ENCODE assay signal across 9 cellular contexts in the genomic region with DNA sequence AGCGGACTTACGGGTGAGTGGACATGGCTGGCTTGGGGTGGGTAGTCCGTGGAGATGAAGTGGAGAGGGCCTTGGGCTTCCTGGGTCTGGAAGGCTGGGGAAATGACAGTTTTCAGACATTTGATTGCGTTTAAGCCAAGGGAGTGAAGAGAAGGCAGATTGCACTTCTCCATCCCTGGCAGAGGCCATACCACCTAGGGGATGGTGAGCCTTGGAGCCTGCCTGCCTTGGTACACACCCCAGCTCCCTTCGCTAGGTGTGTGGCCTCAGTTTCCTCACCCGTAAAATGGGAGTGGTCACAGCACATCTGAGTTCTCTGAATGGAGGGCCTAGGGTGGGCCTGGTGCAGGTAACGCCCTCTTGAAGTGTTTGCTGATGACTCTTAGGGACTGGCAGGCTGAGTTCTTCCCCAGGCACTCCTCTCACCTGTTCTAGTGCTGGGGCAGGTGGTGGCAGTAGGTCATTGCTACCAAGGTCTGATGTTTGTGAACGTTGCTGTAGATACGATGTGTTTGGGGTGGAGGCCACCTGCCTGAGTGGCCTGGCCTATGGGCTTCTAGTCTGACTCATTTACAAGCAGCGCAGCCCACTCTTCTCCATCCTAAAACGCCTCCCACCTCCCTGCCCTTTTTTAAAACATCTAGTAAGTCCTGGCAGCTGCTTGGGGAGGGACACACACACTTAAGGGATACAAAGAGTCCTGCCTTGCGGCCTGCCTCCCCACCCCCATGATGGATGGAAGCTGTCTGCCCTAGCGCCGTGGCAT. TPM values are rescaled to one million over a fixed set of nuclear protein-coding genes. Genes with fewer than 3 reads are reported as not detected.
DNase-seq lines count a peak whose midpoint lies in the region; ATAC-seq, FAIRE-seq and TF ChIP-seq lines count a peak whose summit lies in the region.
"Had no signal": no experiment of that assay in that cellular context is flagged by ENCODE, and none has a peak within 500 bp of the region (broad histone marks: within the 10 kb centered on the region; RNA-seq: fewer than 3 reads in every experiment).

No MANE protein-coding gene starts in this region.

- peak overlapping the region; percentile 78 to 81 for H3K27ac ChIP-seq in prostate gland
- H3K27ac ChIP-seq: SJSA1 had no signal

- peak overlapping the region; percentile 95 to 96 for H3K27ac Mint-ChIP-seq in effector memory CD8-positive, alpha-beta T cell

- no peaks in the 10 kb centered on the region for H3K9me3 ChIP-seq in prostate gland
- H3K9me3 ChIP-seq: SJSA1 had no signal

- H3K36me3 Mint-ChIP-seq in effector memory CD8-positive, alpha-beta T cell (ENCODE audit: insufficient read depth), result peaks cover 94% of the 10 kb centered on the region

- H3K4me1 ChIP-seq in prostate gland (replicated peaks), result peaks cover 5% of the 10 kb centered on the region

- no peaks in the 10 kb centered on the region for H3K36me3 ChIP-seq in prostate gland

- no peak for ATAC-seq in effector memory CD8-positive, alpha-beta T cell (replicated peaks)
- ATAC-seq in GM19452 (IDR thresholded peaks at IDR 0.05; ENCODE audit: unreplicated experiment), result no peak

- intact Hi-C loops in prostate gland (cut with DNase I), result loop anchor here (2.0 to 10.0 kb wide), 2 partner anchors 47 to 321 kb away; partner anchors contain the start of gene PMEPA1

- H3K9me3 Mint-ChIP-seq in effector memory CD8-positive, alpha-beta T cell, result no peaks in the 10 kb centered on the region

- peak overlapping the region in 1 of 2 donors; percentile 62 for H3K4me3 ChIP-seq in prostate gland
- H3K4me3 ChIP-seq: SJSA1 had no signal

- peaks cover 50 to 67% of the 10 kb centered on the region in 2 donors for H3K4me1 Mint-ChIP-seq in effector memory CD8-positive, alpha-beta T cell (ENCODE audit: low read depth in 2 of 2)

- WGBS in prostate gland, result 65% methylated on average over 14 of the region's 14 CpGs

- no peak for TF ChIP-seq CTCF in prostate gland (IDR thresholded peaks at IDR 0.05)

- peak overlapping the region; percentile 89 to 90 for H3K4me3 Mint-ChIP-seq in effector memory CD8-positive, alpha-beta T cell

- no peak for DNase-seq in GM19239 (ENCODE audit: insufficient read length, low spot score)
- peak; percentile 89 for DNase-seq in NCI-H2196 treated with DMSO at 0.1 percent for 48 hours (lab: John Stamatoyannopoulos, UW; ENCODE audit: unreplicated experiment)
- no peak for DNase-seq in effector memory CD8-positive, alpha-beta T cell
- no peak for DNase-seq in prostate gland (ENCODE audit: low spot score)
- DNase-seq in NK-92 (lab: John Stamatoyannopoulos, UW; ENCODE audit: unreplicated experiment), result no peak
- DNase-seq in NCI-H524 treated with DMSO at 0.1 percent for 48 hours (lab: John Stamatoyannopoulos, UW), result no peak
- DNase-seq in activated CD4-positive, CD25-positive, alpha-beta regulatory T cell (lab: John Stamatoyannopoulos, UW), result no peak

- no peaks in the 10 kb centered on the region for H3K27me3 ChIP-seq in prostate gland (replicated peaks; ENCODE audit: insufficient read depth)
- H3K27me3 ChIP-seq: SJSA1 had no signal

- TF ChIP-seq POLR2A in prostate gland (IDR thresholded peaks at IDR 0.05), result no peak

- H3K27me3 Mint-ChIP-seq in effector memory CD8-positive, alpha-beta T cell, result no peaks in the 10 kb centered on the region

- peak; percentile 14 for FAIRE-seq in GM19239 (lab: Jason Lieb, UNC)

RNA-seq across cellular contexts. Expression of gene RBM38, which starts 2.3 kb away (rescaled TPM):
- 100 to 1,000 TPM in 1 of 2 donors, 10 to 100 TPM in 1; 29.9 to 104 TPM for total RNA-seq in prostate gland

RNA-seq across cellular contexts. Expression of gene RAE1, which starts 42.4 kb away (rescaled TPM):
- total RNA-seq in prostate gland, result 10 to 100 TPM; 21.7 to 49.9 TPM
